Comparison of ENCODE assay signal across 9 cellular contexts in the genomic region with DNA sequence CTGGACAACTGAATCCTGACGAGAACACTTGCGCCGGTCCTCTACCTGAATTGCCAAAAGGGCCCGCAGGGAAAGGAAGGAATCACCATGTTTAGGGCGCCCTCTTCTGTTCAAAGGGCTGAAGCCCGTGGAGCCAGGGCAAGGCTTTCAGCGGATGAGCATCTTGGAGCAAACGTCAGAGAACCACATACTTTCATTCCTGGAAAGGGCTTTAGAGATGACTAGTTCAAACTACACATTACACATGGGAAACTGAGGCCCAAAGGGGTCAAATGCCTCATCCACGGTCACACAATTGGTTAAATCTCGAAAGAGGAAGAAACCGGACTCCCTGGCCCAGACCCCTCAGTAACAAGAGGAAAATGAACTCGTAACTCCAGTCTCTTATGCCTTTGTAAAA. TPM values are rescaled to one million over a fixed set of nuclear protein-coding genes. Genes with fewer than 3 reads are reported as not detected.
A peak's percentile ranks its signal among the peaks of the same experiment; 100 is the strongest.
DNase-seq lines count a peak whose midpoint lies in the region; ATAC-seq and TF ChIP-seq lines count a peak whose summit lies in the region.
"Had no signal": no experiment of that assay in that cellular context is flagged by ENCODE, and none has a peak within 500 bp of the region (broad histone marks: within the 10 kb centered on the region; RNA-seq: fewer than 3 reads in every experiment).

No MANE protein-coding gene starts in this region.

- no peaks in the 10 kb centered on the region for H4K20me1 ChIP-seq in Loucy (ENCODE audit: insufficient read depth, low read length, poor library complexity, severe bottlenecking)

- POLR2A ChIA-PET in A673 (lab: Charles Lee; ENCODE audit: low non-redundant PET), result no interaction called here

- H3K27ac ChIP-seq in A673 (ENCODE audit: low read depth, low read length, poor library complexity, severe bottlenecking) (no peak overlapping the region), RWPE2 (ENCODE audit: poor library complexity, severe bottlenecking) (no peak overlapping the region)
- H3K27ac ChIP-seq: skin epidermis had no signal

- peaks cover 45% of the 10 kb centered on the region for H3K27me3 ChIP-seq in A673 (replicated peaks; ENCODE audit: insufficient read depth, low read depth, low read length, poor library complexity)
- peaks cover 12% of the 10 kb centered on the region for H3K27me3 ChIP-seq in Loucy (ENCODE audit: insufficient read depth, low read length, poor library complexity, severe bottlenecking)
- H3K27me3 ChIP-seq in RWPE2 (ENCODE audit: insufficient read depth, poor library complexity, severe bottlenecking), result no peaks in the 10 kb centered on the region

- no peaks in the 10 kb centered on the region for H3K4me1 ChIP-seq in A673 (ENCODE audit: insufficient read depth, low read length, poor library complexity, severe bottlenecking)
- no peaks in the 10 kb centered on the region for H3K4me1 ChIP-seq in Loucy (ENCODE audit: insufficient read depth, low read length, poor library complexity, severe bottlenecking)
- no peaks in the 10 kb centered on the region for H3K4me1 ChIP-seq in RWPE2 (ENCODE audit: insufficient read depth, poor library complexity, severe bottlenecking)

- ATAC-seq in RWPE2 (ENCODE audit: low read depth) (peak; percentile 93), HG03159 (IDR thresholded peaks at IDR 0.05; ENCODE audit: unreplicated experiment) (no peak)

- in situ Hi-C loops in GM13977 (cut with MboI; ENCODE audit: low pct_unique_long_range_greater_than_20kb, low sequenced_read_pairs, unreplicated experiment), result loop anchor here (25.0 kb wide), 1 partner anchor 765 kb away; no protein-coding TSS in a partner anchor

- intact Hi-C loops in A673 (cut with micrococcal nuclease; ENCODE audit: unreplicated experiment), result loop anchor here (2.0 to 5.0 kb wide), 3 partner anchors 210 to 775 kb away; no protein-coding TSS in a partner anchor

- H3K4me2 ChIP-seq in Loucy (ENCODE audit: low read depth, low read length, poor library complexity, severe bottlenecking), result no peak overlapping the region

- H3K9me3 ChIP-seq in A673 (ENCODE audit: low read depth, low read length, poor library complexity, severe bottlenecking) (no peaks in the 10 kb centered on the region), Loucy (ENCODE audit: insufficient read depth, low read depth, low read length) (no peaks in the 10 kb centered on the region), RWPE2 (ENCODE audit: severe bottlenecking) (no peaks in the 10 kb centered on the region)

- H2AFZ ChIP-seq in Loucy (ENCODE audit: low read length), result peak overlapping the region; percentile 42

- H3K36me3 ChIP-seq in A673 (ENCODE audit: insufficient read depth, low read length, poor library complexity, severe bottlenecking) (no peaks in the 10 kb centered on the region), Loucy (ENCODE audit: insufficient read depth, low read length) (no peaks in the 10 kb centered on the region), RWPE2 (ENCODE audit: low read depth) (no peaks in the 10 kb centered on the region)

- H3K9ac ChIP-seq in Loucy (ENCODE audit: low read depth, low read length, poor library complexity, severe bottlenecking), result no peak overlapping the region

- TF ChIP-seq CTCF in A673 (conservative IDR thresholded peaks at IDR 0.05; ENCODE audit: low read depth, low read length) (peak; percentile 92), GM13977 (IDR thresholded peaks at IDR 0.05; ENCODE audit: extremely low read depth, insufficient read depth, missing control alignments) (peak; percentile 92), Loucy (conservative IDR thresholded peaks at IDR 0.05; ENCODE audit: low read length) (peak; percentile 87), RWPE2 (IDR thresholded peaks at IDR 0.05; ENCODE audit: poor library complexity, severe bottlenecking) (peak; percentile 98)

- DNase-seq in A673 (ENCODE audit: low spot score) (peak; percentile 75), GM13977 (ENCODE audit: low spot score) (peak; percentile 56), RWPE2 (ENCODE audit: low spot score) (no peak), glomerular visceral epithelial cell (ENCODE audit: extremely low spot score) (peak; percentile 75), pons (ENCODE audit: low spot score) (peak; percentile 81)
- peak; percentile 80 for DNase-seq in activated effector memory CD4-positive, alpha-beta T cell treated with anti-CD3 and anti-CD28 coated beads, Interleukin-2, amount 50 U/mL, for 16 hours

- no peaks in the 10 kb centered on the region for H3K9me2 ChIP-seq in Loucy (replicated peaks; ENCODE audit: low read depth, low read length)

- H3K4me3 ChIP-seq in A673 (ENCODE audit: low read depth, low read length, poor library complexity, severe bottlenecking), result no peak overlapping the region
- no peak overlapping the region for H3K4me3 ChIP-seq in Loucy (ENCODE audit: low read length, poor library complexity, severe bottlenecking)
- no peak overlapping the region for H3K4me3 ChIP-seq in RWPE2 (ENCODE audit: severe bottlenecking)
- H3K4me3 ChIP-seq: skin epidermis had no signal

- CTCF ChIA-PET in A673 (lab: Charles Lee), result no interaction called here

- BruUV-seq in A673 (replicated peaks; lab: Mats Ljungman, UMichigan), result no TSS peak

- H3K79me2 ChIP-seq in Loucy (ENCODE audit: insufficient read depth, low read length), result no peaks in the 10 kb centered on the region

- H3F3A ChIP-seq in Loucy (ENCODE audit: low read depth), result no peaks in the 10 kb centered on the region

RNA-seq across cellular contexts. Expression of gene ZNF133, which starts 11.5 kb away (rescaled TPM):
- 9.3 and 12.8 TPM in 2 replicates for total RNA-seq in A673 (2021)
